In genomic region chr1:155225404-155225759, GRCh38 we compare ENCODE assay signal across 6 cellular contexts. TPM values are rescaled to one million over a fixed set of nuclear protein-coding genes. Genes with fewer than 3 reads are reported as not detected.
DNase-seq lines count a peak whose midpoint lies in the region; ATAC-seq and TF ChIP-seq lines count a peak whose summit lies in the region.
"Not testable (repeated sequence)": the region's sequence is repeated elsewhere in the genome, so short reads cannot be mapped to it uniquely, and the experiment has no call there.

No MANE protein-coding gene starts in this region.

- H3K14ac ChIP-seq in IMR-90 (replicated peaks; ENCODE audit: low read depth, low read length), result peak overlapping the region; percentile 90

- not testable (repeated sequence) for TF ChIP-seq POLR2A in IMR-90 (IDR thresholded peaks at IDR 0.05; ENCODE audit: low read depth, low read length)

- H3K9ac ChIP-seq in IMR-90 (ENCODE audit: low read depth, low read length), result peak overlapping the region; percentile 5; the same call in 1 of the 2 replicates

- H3K4me1 Mint-ChIP-seq in T-helper 2 cell treated with Interferon-gamma antibody and Interleukin-4, amounts not matched to agents 5 μg/mL and 100 μg/mL, for 36 hours (ENCODE audit: low read depth), result peaks cover 19% of the 10 kb centered on the region
- H3K4me1 Mint-ChIP-seq in activated naive CD8-positive, alpha-beta T cell treated with anti-CD3 and anti-CD28 coated beads for 36 hours, result peaks cover 19% of the 10 kb centered on the region
- H3K4me1 Mint-ChIP-seq in progenitor cell of endocrine pancreas (ENCODE audit: low read depth), result peaks cover 14% of the 10 kb centered on the region

- peak overlapping the region; percentile 94 for H3K4ac ChIP-seq in IMR-90 (ENCODE audit: low read depth, low read length)

- peak overlapping the region; percentile 97 for H2AK5ac ChIP-seq in IMR-90 (ENCODE audit: low read depth, low read length)

- H3K27ac ChIP-seq in ACC112 (ENCODE audit: low read depth, low read length), result peak overlapping the region; percentile 89
- peak overlapping the region; percentile 90 for H3K27ac ChIP-seq in IMR-90 (ENCODE audit: insufficient read depth, low read length)
- H3K27ac ChIP-seq in hepatocyte, result peak overlapping the region; percentile 86

- peak overlapping the region; percentile 80 for H4K91ac ChIP-seq in IMR-90 (ENCODE audit: insufficient read depth, low read depth, low read length)

- H3K9me2 ChIP-seq in hepatocyte (replicated peaks; ENCODE audit: insufficient read depth), result not testable (repeated sequence)

- peak overlapping the region; percentile 91; the same call in 1 of the 3 replicates for H2BK15ac ChIP-seq in IMR-90 (ENCODE audit: low read depth, low read length)

- not testable (repeated sequence) for DNase-seq in IMR-90; T-helper 2 cell treated with Interferon-gamma antibody and Interleukin-4, amounts not matched to agents 5 μg/mL and 100 μg/mL, for 36 hours (ENCODE audit: low spot score); activated naive CD8-positive, alpha-beta T cell treated with anti-CD3 and anti-CD28 coated beads for 36 hours; hepatocyte (ENCODE audit: low spot score); progenitor cell of endocrine pancreas (ENCODE audit: low spot score, unreplicated experiment)

- H3K9me3 Mint-ChIP-seq in T-helper 2 cell treated with Interferon-gamma antibody and Interleukin-4, amounts not matched to agents 5 μg/mL and 100 μg/mL, for 36 hours; activated naive CD8-positive, alpha-beta T cell treated with anti-CD3 and anti-CD28 coated beads for 36 hours; progenitor cell of endocrine pancreas (ENCODE audit: low read depth): not testable (repeated sequence)

- H3K79me1 ChIP-seq in IMR-90 (ENCODE audit: low read depth in 1 of 2, low read length in 2 of 2), result peaks cover 18 to 40% of the 10 kb centered on the region in 2 experiments

- intact Hi-C loops in IMR-90 (cut with micrococcal nuclease), result not testable (repeated sequence)

- in situ Hi-C loops in IMR-90 (cut with MboI; ENCODE audit: low sequenced_read_pairs), result not testable (repeated sequence)

- peak overlapping the region; percentile 71; the same call in 1 of the 2 replicates for H3K18ac ChIP-seq in IMR-90 (ENCODE audit: low read depth, low read length)

- peaks cover 11% of the 10 kb centered on the region for H3K36me3 Mint-ChIP-seq in T-helper 2 cell treated with Interferon-gamma antibody and Interleukin-4, amounts not matched to agents 5 μg/mL and 100 μg/mL, for 36 hours (ENCODE audit: low read depth)
- H3K36me3 Mint-ChIP-seq in activated naive CD8-positive, alpha-beta T cell treated with anti-CD3 and anti-CD28 coated beads for 36 hours, result peaks cover 12% of the 10 kb centered on the region
- not testable (repeated sequence) for H3K36me3 Mint-ChIP-seq in progenitor cell of endocrine pancreas (ENCODE audit: insufficient read depth)

- POLR2A ChIA-PET in IMR-90 (lab: Charles Lee; ENCODE audit: unreplicated experiment), result interaction anchor here (1.3 kb wide), 1 partner anchor 52 kb away, joined by 3 read pairs; the partner anchor contains the start of gene KRTCAP2

- H2BK5ac ChIP-seq in IMR-90 (ENCODE audit: low read depth, low read length, poor library complexity, severe bottlenecking), result peak overlapping the region; percentile 74

- H3K27me3 Mint-ChIP-seq in T-helper 2 cell treated with Interferon-gamma antibody and Interleukin-4, amounts not matched to agents 5 μg/mL and 100 μg/mL, for 36 hours (ENCODE audit: low read depth); activated naive CD8-positive, alpha-beta T cell treated with anti-CD3 and anti-CD28 coated beads for 36 hours; progenitor cell of endocrine pancreas: not testable (repeated sequence)

- H3K79me2 ChIP-seq in ACC112 (ENCODE audit: control insufficient read depth, insufficient read depth, low read length, unreplicated experiment) (peaks cover 22% of the 10 kb centered on the region), hepatocyte (peaks cover 11% of the 10 kb centered on the region)

- H3K9me1 ChIP-seq in IMR-90 (ENCODE audit: insufficient read depth, low read length), result peaks cover 17% of the 10 kb centered on the region

- CTCF ChIA-PET in IMR-90 (lab: Yijun Ruan, JAX), result interaction anchor here (1.3 to 4.8 kb wide), 2 partner anchors 19 to 31 kb away, joined by 11 to 18 read pairs; no protein-coding TSS in a partner anchor

- H2AK9ac ChIP-seq in IMR-90 (replicated peaks; ENCODE audit: low read depth, low read length, poor library complexity), result peak overlapping the region; percentile 71

- TF ChIP-seq RAD21 in IMR-90 (IDR thresholded peaks at IDR 0.05; ENCODE audit: low read length), result not testable (repeated sequence)

- H3K4me1 ChIP-seq in ACC112 (ENCODE audit: control insufficient read depth, insufficient read depth, low read length, unreplicated experiment) (peaks cover 31% of the 10 kb centered on the region), IMR-90 (ENCODE audit: control insufficient read depth, insufficient read depth, low read length) (peaks cover 17% of the 10 kb centered on the region), hepatocyte (ENCODE audit: insufficient read depth) (peaks cover 28% of the 10 kb centered on the region)

- BruUV-seq in IMR-90 (replicated peaks; lab: Mats Ljungman, UMichigan), result not testable (repeated sequence)

- H2BK120ac ChIP-seq in IMR-90 (ENCODE audit: low read depth, low read length), result peak overlapping the region; percentile 92

- H3K27me3 ChIP-seq in ACC112 (ENCODE audit: insufficient read depth, low read length); IMR-90 (ENCODE audit: control insufficient read depth, insufficient read depth, low read length); hepatocyte: not testable (repeated sequence)

- peak overlapping the region; percentile 41 for H3K27ac Mint-ChIP-seq in T-helper 2 cell treated with Interferon-gamma antibody and Interleukin-4, amounts not matched to agents 5 μg/mL and 100 μg/mL, for 36 hours
- H3K27ac Mint-ChIP-seq in activated naive CD8-positive, alpha-beta T cell treated with anti-CD3 and anti-CD28 coated beads for 36 hours, result peak overlapping the region; percentile 97
- not testable (repeated sequence) for H3K27ac Mint-ChIP-seq in progenitor cell of endocrine pancreas

- peak overlapping the region in 1 of 2 experiments; percentile 81; a peak in 3 of 4 replicates for H4K8ac ChIP-seq in IMR-90 (ENCODE audit: low read depth in 2 of 2, low read length in 2 of 2)

- ATAC-seq in IMR-90 (ENCODE audit: low read depth), result not testable (repeated sequence)

- not testable (repeated sequence) for H3K36me3 ChIP-seq in ACC112 (ENCODE audit: insufficient read depth, low read length); IMR-90 (ENCODE audit: control insufficient read depth, insufficient read depth, low read length); hepatocyte (replicated peaks; ENCODE audit: insufficient read depth, low read depth)

- H4K20me1 ChIP-seq in IMR-90 (ENCODE audit: insufficient read depth, low read length); hepatocyte (ENCODE audit: insufficient read depth, poor library complexity, severe bottlenecking): not testable (repeated sequence)

- H3K4me3 ChIP-seq in ACC112 (ENCODE audit: low read depth, low read length), result peak overlapping the region; percentile 93
- not testable (repeated sequence) for H3K4me3 ChIP-seq in IMR-90 (ENCODE audit: insufficient read depth, low read depth, low read length); hepatocyte

- H3K23ac ChIP-seq in IMR-90 (ENCODE audit: low read depth, low read length), result peak overlapping the region; percentile 74; the same call in 1 of the 2 replicates

- peak overlapping the region; percentile 82 for H2BK20ac ChIP-seq in IMR-90 (ENCODE audit: low read depth, low read length)

- not testable (repeated sequence) for H3K56ac ChIP-seq in IMR-90 (ENCODE audit: extremely low read depth, insufficient read depth, low read length)

- H3K4me2 ChIP-seq in IMR-90 (ENCODE audit: low read depth, low read length) (peak overlapping the region; percentile 3; the same call in 1 of the 2 replicates), hepatocyte (peak overlapping the region; percentile 78)

- not testable (repeated sequence) for H3K9me3 ChIP-seq in IMR-90 (ENCODE audit: control insufficient read depth, insufficient read depth, low read length); hepatocyte (ENCODE audit: low read depth)

- WGBS in IMR-90 (ENCODE audit: extremely low coverage in 2 of 2, insufficient read length in 1 of 2), 2 experiments, result 93% methylated on average over 3 of the region's 8 CpGs; no CpG with 5 or more reads in 1 of the 2 experiments
- 95% methylated on average over 8 of the region's 8 CpGs for WGBS in hepatocyte (ENCODE audit: low lambda C conversion rate, missing lambda C conversion rate)

- not testable (repeated sequence) for H2AFZ ChIP-seq in ACC112 (ENCODE audit: low read length, unreplicated experiment); hepatocyte
- peak overlapping the region; percentile 56 for H2AFZ ChIP-seq in IMR-90 (replicated peaks; ENCODE audit: low read length, poor library complexity)

- H4K5ac ChIP-seq in IMR-90 (ENCODE audit: low read depth, low read length), result peak overlapping the region; percentile 23; the same call in 1 of the 2 replicates

- dilution Hi-C loops in IMR-90 (cut with HindIII; ENCODE audit: low sequenced_read_pairs, unreplicated experiment), result not testable (repeated sequence)

- peak overlapping the region; percentile 97 for H3K4me3 Mint-ChIP-seq in T-helper 2 cell treated with Interferon-gamma antibody and Interleukin-4, amounts not matched to agents 5 μg/mL and 100 μg/mL, for 36 hours
- H3K4me3 Mint-ChIP-seq in activated naive CD8-positive, alpha-beta T cell treated with anti-CD3 and anti-CD28 coated beads for 36 hours, result peak overlapping the region; percentile 95
- H3K4me3 Mint-ChIP-seq in progenitor cell of endocrine pancreas (ENCODE audit: low read depth), result peak overlapping the region; percentile 82

- not testable (repeated sequence) for TF ChIP-seq CTCF in IMR-90 (conservative IDR thresholded peaks at IDR 0.05; ENCODE audit: low read depth, low read length); hepatocyte (IDR thresholded peaks at IDR 0.05; ENCODE audit: poor library complexity); progenitor cell of endocrine pancreas (IDR thresholded peaks at IDR 0.05; ENCODE audit: unreplicated experiment)

RNA-seq across cellular contexts. Expression of gene MTX1, which starts 16.9 kb away (rescaled TPM):
- 51.4 and 67.2 TPM in 2 replicates for total RNA-seq in IMR-90 (2012; rRNA removed)
- polyA plus RNA-seq in IMR-90 (2012; rRNA removed), result 73.7 and 73.9 TPM in 2 replicates
- polyA plus RNA-seq in IMR-90 (2012; cell fraction: cytosol; rRNA removed), result 58.0 and 97.7 TPM in 2 replicates
- polyA plus RNA-seq in IMR-90 (2012; cell fraction: nucleus; rRNA removed; ENCODE audit: low replicate concordance), result 36.9 and 80.4 TPM in 2 replicates
- total RNA-seq in activated naive CD8-positive, alpha-beta T cell treated with anti-CD3 and anti-CD28 coated beads for 36 hours, result 10 to 100 TPM; 68.0 to 72.5 TPM
- total RNA-seq in hepatocyte, result 42.1 and 49.4 TPM in 2 replicates
- polyA plus RNA-seq in hepatocyte, result 78.2 and 82.0 TPM in 2 replicates
- 38.1 and 38.7 TPM in 2 replicates for total RNA-seq in progenitor cell of endocrine pancreas

RNA-seq across cellular contexts. Expression of gene THBS3, which starts 17.7 kb away (rescaled TPM):
- total RNA-seq in IMR-90 (2012; rRNA removed), result 13.1 and 15.1 TPM in 2 replicates
- polyA plus RNA-seq in IMR-90 (2012; rRNA removed), result 28.3 and 30.4 TPM in 2 replicates
- 10.9 and 18.2 TPM in 2 replicates for polyA plus RNA-seq in IMR-90 (2012; cell fraction: cytosol; rRNA removed)
- polyA plus RNA-seq in IMR-90 (2012; cell fraction: nucleus; rRNA removed; ENCODE audit: low replicate concordance), result 178 and 204 TPM in 2 replicates
- 1 to 10 TPM; 7.4 to 9.3 TPM for total RNA-seq in activated naive CD8-positive, alpha-beta T cell treated with anti-CD3 and anti-CD28 coated beads for 36 hours
- total RNA-seq in hepatocyte, result 19.8 and 20.3 TPM in 2 replicates
- polyA plus RNA-seq in hepatocyte, result 39.9 and 41.6 TPM in 2 replicates
- 46.0 and 52.2 TPM in 2 replicates for total RNA-seq in progenitor cell of endocrine pancreas

RNA-seq across cellular contexts. Expression of gene ENTREP3, which starts 29.9 kb away (rescaled TPM):
- total RNA-seq in IMR-90 (2012; rRNA removed) (1.4 TPM in 2 replicates), hepatocyte (8.1 and 8.8 TPM in 2 replicates), progenitor cell of endocrine pancreas (58.4 and 59.0 TPM in 2 replicates)
- polyA plus RNA-seq in IMR-90 (2012; rRNA removed) (23.8 and 27.9 TPM in 2 replicates), hepatocyte (26.0 and 27.1 TPM in 2 replicates)
- 29.9 and 30.1 TPM in 2 replicates for polyA plus RNA-seq in IMR-90 (2012; cell fraction: cytosol; rRNA removed)
- polyA plus RNA-seq in IMR-90 (2012; cell fraction: nucleus; rRNA removed; ENCODE audit: low replicate concordance), result 26.6 and 65.5 TPM in 2 replicates
- 10 to 100 TPM; 46.6 to 49.7 TPM for total RNA-seq in activated naive CD8-positive, alpha-beta T cell treated with anti-CD3 and anti-CD28 coated beads for 36 hours

RNA-seq across cellular contexts. Expression of gene SCAMP3, which starts 36.8 kb away (rescaled TPM):
- total RNA-seq in IMR-90 (2012; rRNA removed) (29.2 and 30.5 TPM in 2 replicates), hepatocyte (45.0 and 45.7 TPM in 2 replicates), progenitor cell of endocrine pancreas (53.1 and 57.1 TPM in 2 replicates)
- polyA plus RNA-seq in IMR-90 (2012; rRNA removed) (118 and 144 TPM in 2 replicates), hepatocyte (114 and 131 TPM in 2 replicates)
- 94.3 and 130 TPM in 2 replicates for polyA plus RNA-seq in IMR-90 (2012; cell fraction: cytosol; rRNA removed)
- 56.4 and 72.7 TPM in 2 replicates for polyA plus RNA-seq in IMR-90 (2012; cell fraction: nucleus; rRNA removed; ENCODE audit: low replicate concordance)
- 100 to 1,000 TPM; 108 to 117 TPM for total RNA-seq in activated naive CD8-positive, alpha-beta T cell treated with anti-CD3 and anti-CD28 coated beads for 36 hours

RNA-seq across cellular contexts. Expression of gene CLK2, which starts 47.9 kb away (rescaled TPM):
- total RNA-seq in IMR-90 (2012; rRNA removed) (19.2 and 19.7 TPM in 2 replicates), hepatocyte (18.6 and 26.1 TPM in 2 replicates), progenitor cell of endocrine pancreas (102 and 106 TPM in 2 replicates)
- polyA plus RNA-seq in IMR-90 (2012; rRNA removed) (53.0 and 61.2 TPM in 2 replicates), hepatocyte (48.7 and 53.8 TPM in 2 replicates)
- 18.2 and 18.6 TPM in 2 replicates for polyA plus RNA-seq in IMR-90 (2012; cell fraction: cytosol; rRNA removed)
- 460 and 576 TPM in 2 replicates for polyA plus RNA-seq in IMR-90 (2012; cell fraction: nucleus; rRNA removed; ENCODE audit: low replicate concordance)
- 10 to 100 TPM; 61.4 to 65.9 TPM for total RNA-seq in activated naive CD8-positive, alpha-beta T cell treated with anti-CD3 and anti-CD28 coated beads for 36 hours
